In genomic region chr15:63530762-63531299, GRCh38 we compare ENCODE assay signal across 16 cellular contexts. TPM values are rescaled to one million over a fixed set of nuclear protein-coding genes. Genes with fewer than 3 reads are reported as not detected.
DNase-seq lines count a peak whose midpoint lies in the region; ATAC-seq and TF ChIP-seq lines count a peak whose summit lies in the region.
"Had no signal": no experiment of that assay in that cellular context is flagged by ENCODE, and none has a peak within 500 bp of the region (broad histone marks: within the 10 kb centered on the region; RNA-seq: fewer than 3 reads in every experiment).

No MANE protein-coding gene starts in this region.

- in situ Hi-C loops in GM13977 (cut with MboI; ENCODE audit: low pct_unique_long_range_greater_than_20kb, low sequenced_read_pairs, unreplicated experiment): no loop called here

- no peak for DNase-seq in CD4-positive, alpha-beta memory T cell
- peak; percentile 31 for DNase-seq in GM13977 (ENCODE audit: low spot score)
- no peak for DNase-seq in natural killer cell
- DNase-seq in spleen: no peak
- no peak for DNase-seq in MV-4-11 (lab: John Stamatoyannopoulos, UW)
- DNase-seq: amniotic stem cell, cerebellar nuclear complex, foreskin fibroblast, IMR-90, NCI-H2171 treated with DMSO at 0.1 percent for 48 hours, retina, WERI-Rb-1 had no signal

- no peak overlapping the region for H3K4me3 ChIP-seq in CD4-positive, alpha-beta memory T cell (ENCODE audit: low read length in 2 of 2)
- no peak overlapping the region for H3K4me3 ChIP-seq in spleen
- H3K4me3 ChIP-seq: BLaER1, lung had no signal

- H3K27me3 Mint-ChIP-seq in CD4-positive, alpha-beta memory T cell: no peaks in the 10 kb centered on the region
- H3K27me3 Mint-ChIP-seq in IgD-negative memory B cell (no peaks in the 10 kb centered on the region), natural killer cell (ENCODE audit: low read depth in 2 of 2) (no peaks in the 10 kb centered on the region)

- intact Hi-C loops in CD4-positive, alpha-beta memory T cell (cut with micrococcal nuclease): no loop called here
- intact Hi-C loops in natural killer cell (cut with micrococcal nuclease) (no loop called here), spleen (cut with DNase I; ENCODE audit: low total_unique reads) (no loop called here)

- no peaks in the 10 kb centered on the region for H3K27me3 ChIP-seq in CD4-positive, alpha-beta memory T cell (ENCODE audit: insufficient read depth, low read length)
- no peaks in the 10 kb centered on the region for H3K27me3 ChIP-seq in spleen (replicated peaks in 1 of 7)
- H3K27me3 ChIP-seq: BLaER1 had no signal

- WGBS in spleen, 5 donors: 61 to 76% (median 74%) methylated on average over 3 of the region's 3 CpGs

- peak overlapping the region in 6 of 8 donors; percentile 35 to 60 (median 50) for H3K4me3 Mint-ChIP-seq in CD4-positive, alpha-beta memory T cell
- peak overlapping the region in 3 of 4 donors; percentile 26 to 78 (median 72) for H3K4me3 Mint-ChIP-seq in IgD-negative memory B cell
- H3K4me3 Mint-ChIP-seq in natural killer cell: no peak overlapping the region

- H3K27ac ChIP-seq in CD4-positive, alpha-beta memory T cell (ENCODE audit: low read depth, low read length): no peak overlapping the region
- no peak overlapping the region for H3K27ac ChIP-seq in spleen
- H3K27ac ChIP-seq: BLaER1, WERI-Rb-1 had no signal

- peaks cover 96% of the 10 kb centered on the region for H3K4me1 ChIP-seq in CD4-positive, alpha-beta memory T cell (ENCODE audit: insufficient read depth, low read length)
- peaks cover 40 to 100% (median 87%) of the 10 kb centered on the region in 6 donors for H3K4me1 ChIP-seq in spleen

- peaks cover 8 to 32% of the 10 kb centered on the region in 2 donors for H3K36me3 Mint-ChIP-seq in CD4-positive, alpha-beta memory T cell
- H3K36me3 Mint-ChIP-seq in IgD-negative memory B cell (peaks cover 2% of the 10 kb centered on the region), natural killer cell (no peaks in the 10 kb centered on the region)

- H3K36me3 ChIP-seq in CD4-positive, alpha-beta memory T cell (ENCODE audit: insufficient read depth, low read length): no peaks in the 10 kb centered on the region
- H3K36me3 ChIP-seq in spleen: no peaks in the 10 kb centered on the region

- no peaks in the 10 kb centered on the region for H3K9me3 ChIP-seq in CD4-positive, alpha-beta memory T cell (ENCODE audit: control insufficient read depth in 1 of 2, low read length in 2 of 2)
- H3K9me3 ChIP-seq in spleen: no peaks in the 10 kb centered on the region
- H3K9me3 ChIP-seq: BLaER1 had no signal

- TF ChIP-seq CTCF in GM13977 (IDR thresholded peaks at IDR 0.05; ENCODE audit: extremely low read depth, insufficient read depth, missing control alignments) (no peak), natural killer cell (IDR thresholded peaks at IDR 0.05) (no peak), spleen (IDR thresholded peaks at IDR 0.05 in 8 of 11, conservative IDR thresholded peaks at IDR 0.05 in 3 of 11) (no peak)

- H3K9me3 Mint-ChIP-seq in CD4-positive, alpha-beta memory T cell: no peaks in the 10 kb centered on the region
- H3K9me3 Mint-ChIP-seq in IgD-negative memory B cell: no peaks in the 10 kb centered on the region
- H3K9me3 Mint-ChIP-seq in natural killer cell: no peaks in the 10 kb centered on the region

- no peak for TF ChIP-seq POLR2A in spleen (IDR thresholded peaks at IDR 0.05)

- peak overlapping the region in 6 of 7 donors; percentile 14 to 77 (median 22) for H3K27ac Mint-ChIP-seq in CD4-positive, alpha-beta memory T cell
- H3K27ac Mint-ChIP-seq in IgD-negative memory B cell: peak overlapping the region; percentile 21 to 92 (median 83)
- peak overlapping the region; percentile 76 to 77 for H3K27ac Mint-ChIP-seq in natural killer cell

- CTCF ChIA-PET in CD4-positive, alpha-beta memory T cell (lab: Charles Lee; ENCODE audit: partially characterized antibody): interaction anchor here (0.8 to 4.1 kb wide), 4 partner anchors 25 to 68 kb away, joined by 3 to 16 read pairs (median 7); no protein-coding TSS in a partner anchor

- ATAC-seq in natural killer cell (no peak), GM19467 (IDR thresholded peaks at IDR 0.05; ENCODE audit: unreplicated experiment) (no peak)

- H3K4me1 Mint-ChIP-seq in CD4-positive, alpha-beta memory T cell: peaks cover 72 to 97% (median 87%) of the 10 kb centered on the region in 4 donors
- H3K4me1 Mint-ChIP-seq in IgD-negative memory B cell: peaks cover 61 to 86% (median 83%) of the 10 kb centered on the region in 3 donors
- H3K4me1 Mint-ChIP-seq in natural killer cell: peaks cover 86 to 92% of the 10 kb centered on the region in 2 donors

- POLR2A ChIA-PET in CD4-positive, alpha-beta memory T cell (lab: Charles Lee; ENCODE audit: partially characterized antibody): interaction anchor here (0.8 to 3.4 kb wide), 6 partner anchors 10 to 43 kb away, joined by 3 to 20 read pairs (median 4); partner anchors contain the start of gene USP3

RNA-seq across cellular contexts. Expression of gene USP3, which starts 26.4 kb away (rescaled TPM):
- total RNA-seq in CD4-positive, alpha-beta memory T cell: 100 to 1,000 TPM; 148 to 159 TPM
- polyA plus RNA-seq in CD4-positive, alpha-beta memory T cell: 10 to 100 TPM; 61.6 to 76.1 TPM
- polyA plus RNA-seq in IgD-negative memory B cell: 42.7 TPM
- total RNA-seq in natural killer cell: 100 to 1,000 TPM; 163 to 187 (median 169) TPM
- total RNA-seq in spleen: 100 to 1,000 TPM in 4 of 7 donors, 10 to 100 TPM in 3; 82.0 to 136 (median 112) TPM
- polyA plus RNA-seq in spleen: 10 to 100 TPM; 29.5 to 48.4 (median 38.4) TPM

Comparison
In these comparisons a context has a peak if more than half of its experiments do, and no peak if none do; other contexts are left out.
1. H3K27ac Mint-ChIP-seq: peak in every context shown above with its lines; median percentile 83 in IgD-negative memory B cell; 76 in natural killer cell; 22 in CD4-positive, alpha-beta memory T cell.